Comparison of ENCODE assay signal across 8 cellular contexts in genomic region chrX:41561045-41561444, GRCh38.
DNase-seq lines count a peak whose midpoint lies in the region; ATAC-seq and TF ChIP-seq lines count a peak whose summit lies in the region.

No MANE protein-coding gene starts in this region.

- TF ChIP-seq CTCF in MCF 10A (IDR thresholded peaks at IDR 0.05; ENCODE audit: unreplicated experiment) (no peak), breast epithelium (IDR thresholded peaks at IDR 0.05) (no peak), Panc1 (IDR thresholded peaks at IDR 0.05) (no peak), astrocyte of the cerebellum (IDR thresholded peaks at IDR 0.05; ENCODE audit: low read depth, low read length, missing control alignments) (no peak), lung (IDR thresholded peaks at IDR 0.05; ENCODE audit: control extremely low read depth, extremely low read depth) (no peak)

- H3K27ac Mint-ChIP-seq in MCF 10A (ENCODE audit: low read depth, unreplicated experiment), result peak overlapping the region; percentile 37

- BruUV-seq in MCF 10A (replicated peaks; lab: Mats Ljungman, UMichigan), result no TSS peak
- BruUV-seq in Panc1 (replicated peaks; lab: Mats Ljungman, UMichigan), result no TSS peak

- 19 to 33% methylated on average over 2 of the region's 2 CpGs for WGBS in lung, 2 donors

- intact Hi-C loops in MCF 10A (cut with micrococcal nuclease) (no loop called here), breast epithelium (cut with DNase I; ENCODE audit: low total_unique reads) (no loop called here), Panc1 (cut with micrococcal nuclease; ENCODE audit: unreplicated experiment) (no loop called here)

- H3K4me1 ChIP-seq in breast epithelium (no peaks in the 10 kb centered on the region), Panc1 (ENCODE audit: control insufficient read depth, insufficient read depth, low read length) (no peaks in the 10 kb centered on the region), lung (ENCODE audit: control insufficient read depth in 2 of 2, insufficient read depth in 2 of 2, low read length in 2 of 2) (peaks cover 0 to 3% of the 10 kb centered on the region in 2 donors)

- CTCF ChIA-PET in MCF 10A (lab: Yijun Ruan, JAX) (no interaction called here), Panc1 (lab: Charles Lee) (no interaction called here)

- TF ChIP-seq POLR2A in breast epithelium (IDR thresholded peaks at IDR 0.05), result no peak

- peak overlapping the region in 1 of 2 donors; percentile 34 for H3K27ac ChIP-seq in breast epithelium
- H3K27ac ChIP-seq in Panc1 (ENCODE audit: low read length), result no peak overlapping the region
- H3K27ac ChIP-seq in lung (ENCODE audit: low read depth in 1 of 2, low read length in 1 of 2), result no peak overlapping the region

- peak; percentile 50 for DNase-seq in MCF 10A (ENCODE audit: unreplicated experiment)
- no peak for DNase-seq in breast epithelium (ENCODE audit: low spot score in 2 of 2)
- peak; percentile 10 for DNase-seq in Panc1 (ENCODE audit: low read depth, low spot score)
- DNase-seq in astrocyte of the cerebellum (ENCODE audit: low read depth), result peak; percentile 71
- no peak for DNase-seq in lung (ENCODE audit: low spot score)
- DNase-seq in 8988T, result no peak
- no peak for DNase-seq in NCI-H1105 (lab: John Stamatoyannopoulos, UW)

- POLR2A ChIA-PET in MCF 10A (lab: Yijun Ruan, JAX) (no interaction called here), Panc1 (lab: Charles Lee) (no interaction called here)

- H3K4me1 Mint-ChIP-seq in MCF 10A (ENCODE audit: insufficient read depth, unreplicated experiment), result no peaks in the 10 kb centered on the region

- in situ Hi-C loops in Panc1 (cut with HindIII; ENCODE audit: low pct_unique_long_range_greater_than_20kb, low sequenced_read_pairs), result no loop called here
- in situ Hi-C loops in astrocyte of the cerebellum (cut with HindIII; ENCODE audit: low sequenced_read_pairs), result no loop called here

- H3K36me3 ChIP-seq in breast epithelium, result no peaks in the 10 kb centered on the region
- H3K36me3 ChIP-seq in Panc1 (ENCODE audit: control insufficient read depth, insufficient read depth, low read length), result no peaks in the 10 kb centered on the region
- H3K36me3 ChIP-seq in lung (ENCODE audit: control insufficient read depth in 2 of 2, insufficient read depth in 2 of 2, low read length in 2 of 2), result no peaks in the 10 kb centered on the region

- peaks cover 0 to 15% of the 10 kb centered on the region in 2 donors for H3K27me3 ChIP-seq in breast epithelium
- no peaks in the 10 kb centered on the region for H3K27me3 ChIP-seq in Panc1 (ENCODE audit: control insufficient read depth, insufficient read depth, low read length)
- no peaks in the 10 kb centered on the region for H3K27me3 ChIP-seq in lung (ENCODE audit: control insufficient read depth, insufficient read depth)

- H3K9me3 Mint-ChIP-seq in MCF 10A (ENCODE audit: unreplicated experiment), result no peaks in the 10 kb centered on the region

- no peaks in the 10 kb centered on the region for H3K36me3 Mint-ChIP-seq in MCF 10A (ENCODE audit: insufficient read depth, unreplicated experiment)

- ATAC-seq in HG02588 (IDR thresholded peaks at IDR 0.05; ENCODE audit: unreplicated experiment) (peak; percentile 92), Panc1 (no peak), lung (ENCODE audit: insufficient read depth, low FRiP score) (peak; percentile 19)

- H3K9me3 ChIP-seq in breast epithelium, result no peaks in the 10 kb centered on the region
- no peaks in the 10 kb centered on the region for H3K9me3 ChIP-seq in Panc1 (ENCODE audit: control insufficient read depth, insufficient read depth, low read depth, low read length)
- no peaks in the 10 kb centered on the region for H3K9me3 ChIP-seq in lung (ENCODE audit: control insufficient read depth in 2 of 2, insufficient read depth in 1 of 2, low read length in 1 of 2)

- H3K4me3 Mint-ChIP-seq in MCF 10A (ENCODE audit: unreplicated experiment), result no peak overlapping the region

- H3K27me3 Mint-ChIP-seq in MCF 10A (ENCODE audit: insufficient read depth, unreplicated experiment), result peaks cover 69% of the 10 kb centered on the region

- H3K4me3 ChIP-seq in breast epithelium, result no peak overlapping the region
- no peak overlapping the region for H3K4me3 ChIP-seq in Panc1 (ENCODE audit: low read depth in 2 of 2, low read length in 2 of 2)
- no peak overlapping the region for H3K4me3 ChIP-seq in astrocyte of the cerebellum (ENCODE audit: low read depth, low read length)
- H3K4me3 ChIP-seq in lung, result no peak overlapping the region

Comparison
In these comparisons a context has a peak if more than half of its experiments do, and no peak if none do; other contexts are left out.
1. DNase-seq: peak in MCF 10A (single experiment), Panc1 (single experiment) and astrocyte of the cerebellum (single experiment); none in breast epithelium (0 of 2), lung (single experiment), 8988T (single experiment) and NCI-H1105 (single experiment).